ENCODE assay signal across 8 cellular contexts in the genomic region with DNA sequence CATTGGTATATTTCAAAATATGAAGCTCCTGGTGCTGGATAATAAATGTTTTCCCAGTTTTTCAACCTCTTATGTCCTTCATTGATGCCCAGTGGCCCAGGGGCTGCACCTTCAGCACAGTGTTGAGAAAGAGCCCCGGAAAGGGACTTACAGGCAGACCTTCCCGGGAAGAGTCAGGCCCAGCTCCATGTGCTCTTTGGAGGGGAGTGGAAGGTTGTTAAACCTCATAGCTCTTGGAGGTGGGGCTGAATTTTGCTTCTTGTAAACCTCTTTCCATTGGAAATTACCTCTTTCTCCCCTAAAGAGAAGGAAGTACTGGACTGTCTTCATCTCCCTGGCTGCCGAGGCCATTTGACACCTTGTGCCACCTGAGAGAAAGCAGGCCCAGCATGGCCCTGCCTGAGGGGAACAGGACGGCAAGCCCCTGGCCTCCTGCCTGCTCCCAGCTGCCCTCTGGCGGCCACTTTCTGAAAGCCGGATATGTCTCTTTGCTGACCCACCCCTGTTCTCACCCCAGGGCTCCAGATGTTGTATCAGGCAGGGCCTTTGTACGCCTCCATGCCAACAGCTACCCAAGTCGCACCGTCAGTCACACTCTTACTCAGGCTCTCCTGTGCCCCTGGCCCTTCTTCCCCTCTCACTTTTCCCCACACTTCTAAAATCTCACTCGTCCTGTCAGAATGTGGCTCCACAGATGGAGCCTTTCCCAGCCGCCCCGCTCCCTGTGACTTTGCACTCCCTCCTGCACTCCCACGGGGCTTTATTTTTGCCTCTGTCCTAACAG. TPM values are rescaled to one million over a fixed set of nuclear protein-coding genes. Genes with fewer than 3 reads are reported as not detected.
DNase-seq lines count a peak whose midpoint lies in the region; ATAC-seq, FAIRE-seq and TF ChIP-seq lines count a peak whose summit lies in the region.

No MANE protein-coding gene starts in this region.

- H3K4me3 ChIP-seq in bronchial epithelial cell (ENCODE audit: low read depth, low read length), result no peak overlapping the region

- no peak for FAIRE-seq in bronchial epithelial cell (lab: Jason Lieb, UNC)

- peak; percentile 99 for TF ChIP-seq CTCF in bronchial epithelial cell (IDR thresholded peaks at IDR 0.05; ENCODE audit: insufficient read depth, low read length, severe bottlenecking)

- DNase-seq in NCI-H187 (lab: John Stamatoyannopoulos, UW) (peak; percentile 45 to 68), NCI-H187 treated with DMSO at 0.1 percent for 48 hours (lab: John Stamatoyannopoulos, UW) (no peak), NCI-H2171 treated with DMSO at 0.1 percent for 48 hours (lab: John Stamatoyannopoulos, UW) (peak; percentile 70), bronchial epithelial cell (ENCODE audit: low read depth) (peak; percentile 62), kidney glomerular epithelial cell (lab: John Stamatoyannopoulos, UW) (peak; percentile 26)
- peak; percentile 74 for DNase-seq in activated CD4-positive, CD25-positive, alpha-beta regulatory T cell treated with anti-CD3 and anti-CD28 coated beads, Interleukin-2, amount 50 U/mL, for 16 hours (ENCODE audit: low read depth, low spot score)
- DNase-seq in stimulated activated CD4-positive, alpha-beta T cell treated with anti-CD3 and anti-CD28 coated beads, Interleukin-4, amount 100 ng/mL, for 1 hour, result peak; percentile 91

- peaks cover 2% of the 10 kb centered on the region for H3K36me3 ChIP-seq in bronchial epithelial cell (ENCODE audit: control insufficient read depth, insufficient read depth, low read length)

- H3K27me3 ChIP-seq in bronchial epithelial cell (ENCODE audit: control insufficient read depth, insufficient read depth, low read length), result no peaks in the 10 kb centered on the region

- ATAC-seq in HG03045 (IDR thresholded peaks at IDR 0.05; ENCODE audit: unreplicated experiment), result peak; percentile 74

RNA-seq across cellular contexts. Expression of gene EVL, which starts 43.0 kb away (rescaled TPM):
- total RNA-seq in bronchial epithelial cell, result 6.1 and 6.4 TPM in 2 replicates

RNA-seq across cellular contexts. Expression of gene DEGS2, which starts 51.2 kb away (rescaled TPM):
- 0.53 and 9.7 TPM in 2 replicates for total RNA-seq in bronchial epithelial cell
